Comparison of ENCODE assay signal across 17 cellular contexts in genomic region chr17:37087683-37088082, GRCh38.
DNase-seq lines count a peak whose midpoint lies in the region; ATAC-seq lines count a peak whose summit lies in the region.
"Had no signal": no experiment of that assay in that cellular context is flagged by ENCODE, and none has a peak within 500 bp of the region (broad histone marks: within the 10 kb centered on the region; RNA-seq: fewer than 3 reads in every experiment).

No MANE protein-coding gene starts in this region.

- CTCF ChIA-PET in CD8-positive, alpha-beta memory T cell (lab: Charles Lee), result interaction anchor here (1.0 kb wide), 1 partner anchor 20 kb away, joined by 3 read pairs; no protein-coding TSS in a partner anchor

- H3K9me3 Mint-ChIP-seq in CD4-positive, CD25-positive, alpha-beta regulatory T cell, result no peaks in the 10 kb centered on the region
- H3K9me3 Mint-ChIP-seq in CD8-positive, alpha-beta memory T cell, result no peaks in the 10 kb centered on the region
- no peaks in the 10 kb centered on the region for H3K9me3 Mint-ChIP-seq in activated T-helper 17 cell treated with anti-CD3 and anti-CD28 coated beads, Interleukin-2, amount 50 U/mL, for 72 hours
- H3K9me3 Mint-ChIP-seq in natural killer cell treated with Interleukin-12 subunit alpha and Interleukin-12 subunit beta and Interleukin-15 and Interleukin-18, amount 100 ng/mL, for 72 hours, result no peaks in the 10 kb centered on the region

- no peaks in the 10 kb centered on the region for H3K27me3 ChIP-seq in CD4-positive, CD25-positive, alpha-beta regulatory T cell (ENCODE audit: control insufficient read depth, insufficient read depth, low read length)
- no peaks in the 10 kb centered on the region for H3K27me3 ChIP-seq in CD8-positive, alpha-beta memory T cell (ENCODE audit: insufficient read depth, low read length, poor library complexity, severe bottlenecking)

- H3K27ac Mint-ChIP-seq in CD4-positive, CD25-positive, alpha-beta regulatory T cell, result peak overlapping the region in 2 of 3 donors; percentile 53 to 95
- peak overlapping the region; percentile 31 to 98 (median 91) for H3K27ac Mint-ChIP-seq in CD8-positive, alpha-beta memory T cell
- H3K27ac Mint-ChIP-seq in activated T-helper 17 cell treated with anti-CD3 and anti-CD28 coated beads, Interleukin-2, amount 50 U/mL, for 72 hours, result no peak overlapping the region
- H3K27ac Mint-ChIP-seq in natural killer cell treated with Interleukin-12 subunit alpha and Interleukin-12 subunit beta and Interleukin-15 and Interleukin-18, amount 100 ng/mL, for 72 hours, result peak overlapping the region; percentile 92 to 95

- H3K4me3 ChIP-seq in CD4-positive, CD25-positive, alpha-beta regulatory T cell (ENCODE audit: low read depth, low read length), result no peak overlapping the region
- H3K4me3 ChIP-seq in CD8-positive, alpha-beta memory T cell (ENCODE audit: low read length), result no peak overlapping the region

- no peak for ATAC-seq in CD4-positive, CD25-positive, alpha-beta regulatory T cell (ENCODE audit: low read depth in 2 of 2)
- ATAC-seq in activated T-helper 17 cell treated with anti-CD3 and anti-CD28 coated beads, Interleukin-2, amount 50 U/mL, for 72 hours (replicated peaks), result no peak
- ATAC-seq in natural killer cell treated with Interleukin-12 subunit alpha and Interleukin-12 subunit beta and Interleukin-15 and Interleukin-18, amount 100 ng/mL, for 72 hours, result no peak
- ATAC-seq in HG03442 (IDR thresholded peaks at IDR 0.05; ENCODE audit: unreplicated experiment), result no peak
- no peak for ATAC-seq in HG02884 (IDR thresholded peaks at IDR 0.05; ENCODE audit: unreplicated experiment)
- ATAC-seq: PC-3 had no signal

- H3K27me3 Mint-ChIP-seq in CD4-positive, CD25-positive, alpha-beta regulatory T cell, result no peaks in the 10 kb centered on the region
- H3K27me3 Mint-ChIP-seq in CD8-positive, alpha-beta memory T cell, result no peaks in the 10 kb centered on the region
- H3K27me3 Mint-ChIP-seq in activated T-helper 17 cell treated with anti-CD3 and anti-CD28 coated beads, Interleukin-2, amount 50 U/mL, for 72 hours, result no peaks in the 10 kb centered on the region
- no peaks in the 10 kb centered on the region for H3K27me3 Mint-ChIP-seq in natural killer cell treated with Interleukin-12 subunit alpha and Interleukin-12 subunit beta and Interleukin-15 and Interleukin-18, amount 100 ng/mL, for 72 hours

- H3K27ac ChIP-seq in CD4-positive, CD25-positive, alpha-beta regulatory T cell (ENCODE audit: insufficient read depth, low read length, poor library complexity, severe bottlenecking), result no peak overlapping the region
- no peak overlapping the region for H3K27ac ChIP-seq in CD8-positive, alpha-beta memory T cell (ENCODE audit: low read depth, low read length)
- H3K27ac ChIP-seq: KMS-11 had no signal

- DNase-seq in CD4-positive, CD25-positive, alpha-beta regulatory T cell, result no peak
- DNase-seq in CD8-positive, alpha-beta memory T cell, result no peak
- no peak for DNase-seq in natural killer cell treated with Interleukin-12 subunit alpha and Interleukin-12 subunit beta and Interleukin-15 and Interleukin-18, amount 100 ng/mL, for 72 hours (ENCODE audit: low spot score)
- no peak for DNase-seq in hypothalamus (lab: John Stamatoyannopoulos, UW)
- DNase-seq: ACHN, C1 segment of cervical spinal cord, Caco-2, GDM1, HCEC 1CT, NCI-H1930, NCI-H226, NCI-H524 treated with DMSO at 0.1 percent for 48 hours had no signal

- peak overlapping the region in 1 of 4 donors; percentile 1 for H3K4me3 Mint-ChIP-seq in CD4-positive, CD25-positive, alpha-beta regulatory T cell
- peak overlapping the region in 2 of 7 donors; percentile 23 to 38 for H3K4me3 Mint-ChIP-seq in CD8-positive, alpha-beta memory T cell
- peak overlapping the region; percentile 70 for H3K4me3 Mint-ChIP-seq in activated T-helper 17 cell treated with anti-CD3 and anti-CD28 coated beads, Interleukin-2, amount 50 U/mL, for 72 hours
- H3K4me3 Mint-ChIP-seq in natural killer cell treated with Interleukin-12 subunit alpha and Interleukin-12 subunit beta and Interleukin-15 and Interleukin-18, amount 100 ng/mL, for 72 hours, result peak overlapping the region; percentile 88

- H3K4me1 Mint-ChIP-seq in CD4-positive, CD25-positive, alpha-beta regulatory T cell, result peaks cover 13 to 39% (median 26%) of the 10 kb centered on the region in 4 donors
- H3K4me1 Mint-ChIP-seq in CD8-positive, alpha-beta memory T cell, result peaks cover 40 to 56% (median 45%) of the 10 kb centered on the region in 3 donors
- peaks cover 37% of the 10 kb centered on the region for H3K4me1 Mint-ChIP-seq in activated T-helper 17 cell treated with anti-CD3 and anti-CD28 coated beads, Interleukin-2, amount 50 U/mL, for 72 hours
- peaks cover 54 to 70% of the 10 kb centered on the region in 2 donors for H3K4me1 Mint-ChIP-seq in natural killer cell treated with Interleukin-12 subunit alpha and Interleukin-12 subunit beta and Interleukin-15 and Interleukin-18, amount 100 ng/mL, for 72 hours (ENCODE audit: low read depth in 2 of 2)

- peaks cover 28% of the 10 kb centered on the region for H3K4me1 ChIP-seq in CD4-positive, CD25-positive, alpha-beta regulatory T cell (ENCODE audit: control insufficient read depth, insufficient read depth, low read length, poor library complexity, severe bottlenecking)
- H3K4me1 ChIP-seq in CD8-positive, alpha-beta memory T cell (ENCODE audit: insufficient read depth, low read length), result peaks cover 36% of the 10 kb centered on the region

- H3K36me3 Mint-ChIP-seq in CD4-positive, CD25-positive, alpha-beta regulatory T cell, result peaks cover 26% of the 10 kb centered on the region
- H3K36me3 Mint-ChIP-seq in CD8-positive, alpha-beta memory T cell, result peaks cover 0 to 14% (median 4%) of the 10 kb centered on the region in 3 donors
- peaks cover 36% of the 10 kb centered on the region for H3K36me3 Mint-ChIP-seq in activated T-helper 17 cell treated with anti-CD3 and anti-CD28 coated beads, Interleukin-2, amount 50 U/mL, for 72 hours (ENCODE audit: low read depth)
- peaks cover 6% of the 10 kb centered on the region for H3K36me3 Mint-ChIP-seq in natural killer cell treated with Interleukin-12 subunit alpha and Interleukin-12 subunit beta and Interleukin-15 and Interleukin-18, amount 100 ng/mL, for 72 hours

- no peaks in the 10 kb centered on the region for H3K9me3 ChIP-seq in CD4-positive, CD25-positive, alpha-beta regulatory T cell (ENCODE audit: control insufficient read depth in 2 of 2, low read length in 2 of 2)
- no peaks in the 10 kb centered on the region for H3K9me3 ChIP-seq in CD8-positive, alpha-beta memory T cell (ENCODE audit: low read length)
- H3K9me3 ChIP-seq: Caco-2 had no signal

- H3K36me3 ChIP-seq in CD4-positive, CD25-positive, alpha-beta regulatory T cell (ENCODE audit: control insufficient read depth, insufficient read depth, low read length), result peaks cover 10% of the 10 kb centered on the region
- no peaks in the 10 kb centered on the region for H3K36me3 ChIP-seq in CD8-positive, alpha-beta memory T cell (ENCODE audit: insufficient read depth, low read length)

- POLR2A ChIA-PET in CD8-positive, alpha-beta memory T cell (lab: Charles Lee), result no interaction called here
